ENCODE assay signal across 24 cellular contexts in the genomic region with DNA sequence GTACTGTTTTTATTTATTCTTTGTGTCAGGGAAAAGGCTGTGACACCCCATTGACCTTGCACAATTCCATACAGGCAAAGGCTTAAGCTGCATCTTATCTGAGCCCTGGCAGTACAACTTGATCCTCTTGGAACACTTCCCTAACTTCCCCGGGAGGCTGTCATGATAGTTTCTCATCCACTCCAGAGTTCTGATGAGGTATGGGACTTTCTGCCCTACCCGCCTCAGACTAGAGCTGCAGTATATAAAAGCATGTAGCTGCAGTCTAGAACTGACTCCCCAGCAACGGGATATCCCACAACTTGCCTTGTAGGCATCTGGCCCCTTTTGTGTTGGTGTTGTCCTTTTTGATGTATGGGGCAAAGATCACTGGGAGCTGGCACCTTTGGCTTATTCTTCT.
DNase-seq lines count a peak whose midpoint lies in the region; ATAC-seq and TF ChIP-seq lines count a peak whose summit lies in the region.
"Had no signal": no experiment of that assay in that cellular context is flagged by ENCODE, and none has a peak within 500 bp of the region (broad histone marks: within the 10 kb centered on the region; RNA-seq: fewer than 3 reads in every experiment).

No MANE protein-coding gene starts in this region.

- no peak overlapping the region for H2AFZ ChIP-seq in GM23338

- TF ChIP-seq CTCF in heart left ventricle (IDR thresholded peaks at IDR 0.05) (no peak), GM23338 (conservative IDR thresholded peaks at IDR 0.05; ENCODE audit: low read depth in 2 of 2) (no peak)

- H3K27me3 Mint-ChIP-seq in activated T-cell treated with anti-CD3 and anti-CD28 coated beads, Interleukin-2, amount 50 U/mL, for 72 hours (ENCODE audit: low read depth), result no peaks in the 10 kb centered on the region
- peaks cover 5% of the 10 kb centered on the region for H3K27me3 Mint-ChIP-seq in GM23338 (ENCODE audit: insufficient read depth, low read depth, poor library complexity)

- H3K9me3 ChIP-seq in heart left ventricle (no peaks in the 10 kb centered on the region), right cardiac atrium (ENCODE audit: control insufficient read depth, low read length) (no peaks in the 10 kb centered on the region), HAP-1 (no peaks in the 10 kb centered on the region)
- H3K9me3 ChIP-seq: Caco-2, MG63 had no signal

- DNase-seq in activated T-cell treated with anti-CD3 and anti-CD28 coated beads, Interleukin-2, amount 50 U/mL, for 72 hours, result no peak
- no peak for DNase-seq in activated T-cell treated with anti-CD3 and anti-CD28 coated beads for 4 hours
- DNase-seq in heart left ventricle, result peak in 4 of 5 donors; percentile 29 to 75 (median 50)
- peak in 2 of 3 donors; percentile 23 to 61 for DNase-seq in right cardiac atrium
- no peak for DNase-seq in GM23338 (ENCODE audit: low spot score)
- DNase-seq in HAP-1 (ENCODE audit: low spot score in 2 of 2), result no peak
- DNase-seq: Caco-2; CD8-positive, alpha-beta T cell; HCEC 1CT; KBM-7; MG63; NCI-H1105 treated with DMSO at 0.1 percent for 48 hours; NCI-H146; NCI-H1930; NCI-H446 treated with DMSO at 0.1 percent for 48 hours; NCI-H526; NCI-H82; NK-92 treated with Interleukin-12 subunit alpha and Interleukin-12 subunit beta, amount 100 ng/mL, for 24 hours; PC-3; SHP77 had no signal

- no peaks in the 10 kb centered on the region for H3K9me3 Mint-ChIP-seq in activated T-cell treated with anti-CD3 and anti-CD28 coated beads, Interleukin-2, amount 50 U/mL, for 72 hours
- H3K9me3 Mint-ChIP-seq in GM23338, result no peaks in the 10 kb centered on the region
- H3K9me3 Mint-ChIP-seq: CD8-positive, alpha-beta T cell had no signal

- H3K36me3 ChIP-seq in heart left ventricle (peaks cover 0 to 77% (median 44%) of the 10 kb centered on the region in 9 donors), GM23338 (ENCODE audit: insufficient read depth) (no peaks in the 10 kb centered on the region), HAP-1 (replicated peaks) (no peaks in the 10 kb centered on the region)
- H3K36me3 ChIP-seq: MG63 had no signal

- H3K36me3 Mint-ChIP-seq in activated T-cell treated with anti-CD3 and anti-CD28 coated beads, Interleukin-2, amount 50 U/mL, for 72 hours (ENCODE audit: insufficient read depth in 2 of 2), result peaks cover 6 to 10% of the 10 kb centered on the region in 2 donors
- H3K36me3 Mint-ChIP-seq in GM23338 (ENCODE audit: low read depth), result peaks cover 27% of the 10 kb centered on the region

- H3K4me2 ChIP-seq in GM23338, result no peak overlapping the region

- peak in 1 of 2 donors; percentile 86 for TF ChIP-seq POLR2A in heart left ventricle (IDR thresholded peaks at IDR 0.05)

- H3K27ac ChIP-seq in heart left ventricle (peak overlapping the region; percentile 20 to 87 (median 67)), right cardiac atrium (ENCODE audit: low read length) (peak overlapping the region; percentile 90), GM23338 (ENCODE audit: low read depth) (no peak overlapping the region)
- H3K27ac ChIP-seq: 22Rv1, C4-2B had no signal

- H3K9me2 ChIP-seq in GM23338 (ENCODE audit: insufficient read depth), result no peaks in the 10 kb centered on the region; the same call in 1 of the 2 replicates

- no peaks in the 10 kb centered on the region for H4K20me1 ChIP-seq in GM23338 (replicated peaks; ENCODE audit: insufficient read depth)

- no peak for ATAC-seq in activated T-cell treated with anti-CD3 and anti-CD28 coated beads, Interleukin-2, amount 50 U/mL, for 72 hours (replicated peaks in 1 of 2)
- ATAC-seq in heart left ventricle (peak; percentile 92 to 97 (median 96)), right cardiac atrium (peak; percentile 92 to 94), GM23338 (no peak), GM19452 (IDR thresholded peaks at IDR 0.05; ENCODE audit: unreplicated experiment) (no peak)
- ATAC-seq: CD8-positive, alpha-beta T cell; PC-3 had no signal

- H3K4me1 ChIP-seq in heart left ventricle (peaks cover 0 to 35% (median under 1%) of the 10 kb centered on the region in 12 donors), right cardiac atrium (ENCODE audit: control insufficient read depth, insufficient read depth, low read length) (peaks cover 3% of the 10 kb centered on the region), GM23338 (ENCODE audit: insufficient read depth) (peaks cover 20% of the 10 kb centered on the region), HAP-1 (peaks cover 17% of the 10 kb centered on the region)

- peak overlapping the region; percentile 54 for H3K27ac Mint-ChIP-seq in activated T-cell treated with anti-CD3 and anti-CD28 coated beads, Interleukin-2, amount 50 U/mL, for 72 hours
- H3K27ac Mint-ChIP-seq in GM23338, result no peak overlapping the region
- H3K27ac Mint-ChIP-seq: B cell; CD8-positive, alpha-beta T cell had no signal

- WGBS in heart left ventricle, 4 donors, result 39 to 56% (median 46%) methylated on average over 3 of the region's 3 CpGs
- WGBS in right cardiac atrium, result 46% methylated on average over 3 of the region's 3 CpGs

- in situ Hi-C loops in HAP-1 (cut with MboI; ENCODE audit: low sequenced_read_pairs), result loop anchor here (10.0 kb wide), 2 partner anchors 117 to 333 kb away; a partner anchor contains a TSS

- 0 out of 2 replicates have a peak, but pooled peaks cover 3% of the 10 kb centered on the region for H3F3A ChIP-seq in GM23338 (replicated peaks; ENCODE audit: low read depth)

- H3K79me2 ChIP-seq in GM23338 (replicated peaks; ENCODE audit: insufficient read depth), result no peaks in the 10 kb centered on the region

- intact Hi-C loops in heart left ventricle (cut with DNase I), result loop anchor here in 2 of 10 donors (5.0 kb wide), 2 partner anchors 39 to 69 kb away; no protein-coding TSS in a partner anchor
- intact Hi-C loops in right cardiac atrium (cut with DNase I), result loop anchor here in 2 of 4 donors (5.0 to 10.0 kb wide), 2 partner anchors 74 to 77 kb away; a partner anchor contains a TSS

- H3K4me3 ChIP-seq in heart left ventricle (peak overlapping the region in 11 of 12 donors; percentile 17 to 57 (median 43)), right cardiac atrium (ENCODE audit: low read length) (peak overlapping the region; percentile 48), GM23338 (no peak overlapping the region), HAP-1 (no peak overlapping the region)
- H3K4me3 ChIP-seq: MG63 had no signal

- no peaks in the 10 kb centered on the region for H3K27me3 ChIP-seq in heart left ventricle
- no peaks in the 10 kb centered on the region for H3K27me3 ChIP-seq in right cardiac atrium (ENCODE audit: control insufficient read depth, insufficient read depth)
- H3K27me3 ChIP-seq in GM23338 (ENCODE audit: insufficient read depth), result no peaks in the 10 kb centered on the region
- no peaks in the 10 kb centered on the region for H3K27me3 ChIP-seq in HAP-1 (ENCODE audit: low read depth)
- H3K27me3 ChIP-seq: MG63 had no signal

- no peak overlapping the region for H3K4me3 Mint-ChIP-seq in activated T-cell treated with anti-CD3 and anti-CD28 coated beads, Interleukin-2, amount 50 U/mL, for 72 hours
- H3K4me3 Mint-ChIP-seq in GM23338, result no peak overlapping the region
- H3K4me3 Mint-ChIP-seq: B cell; CD8-positive, alpha-beta T cell had no signal

- H3K4me1 Mint-ChIP-seq in activated T-cell treated with anti-CD3 and anti-CD28 coated beads, Interleukin-2, amount 50 U/mL, for 72 hours (ENCODE audit: low read depth), result no peaks in the 10 kb centered on the region
- peaks cover 38% of the 10 kb centered on the region for H3K4me1 Mint-ChIP-seq in GM23338
- H3K4me1 Mint-ChIP-seq: B cell had no signal

TF ChIP-seq in GM23338, 12 proteins besides CTCF, POLR2A, EP300 and RAD21 (continues in another document):
- TF ChIP-seq EZH2phosphoT487 (IDR thresholded peaks at IDR 0.05; ENCODE audit: unreplicated experiment) (no peak), CREB1 (CRISPR knock-in tag; IDR thresholded peaks at IDR 0.05; ENCODE audit: low read depth) (no peak), JUNB (IDR thresholded peaks at IDR 0.05; ENCODE audit: unreplicated experiment) (no peak), NANOG (IDR thresholded peaks at IDR 0.05; ENCODE audit: borderline replicate concordance) (no peak), ZNF331 (CRISPR knock-in tag; IDR thresholded peaks at IDR 0.05; ENCODE audit: low read depth) (no peak)

Comparison
In these comparisons a context has a peak if more than half of its experiments do, and no peak if none do; other contexts are left out.
1. ATAC-seq: peak in heart left ventricle (4 of 4) and right cardiac atrium (2 of 2); none in activated T-cell treated with anti-CD3 and anti-CD28 coated beads, Interleukin-2, amount 50 U/mL, for 72 hours (0 of 2), GM23338 (single experiment) and GM19452 (single experiment).
2. DNase-seq: peak in heart left ventricle (4 of 5) and right cardiac atrium (2 of 3); none in activated T-cell treated with anti-CD3 and anti-CD28 coated beads, Interleukin-2, amount 50 U/mL, for 72 hours (0 of 2), activated T-cell treated with anti-CD3 and anti-CD28 coated beads for 4 hours (single experiment), GM23338 (single experiment) and HAP-1 (0 of 2).
3. H3K4me3 ChIP-seq: peak in heart left ventricle (11 of 12) and right cardiac atrium (single experiment); none in GM23338 (single experiment) and HAP-1 (single experiment).